ENCODE assay signal across 8 cellular contexts in genomic region chr9:97221478-97222350, GRCh38.
DNase-seq lines count a peak whose midpoint lies in the region; ATAC-seq and TF ChIP-seq lines count a peak whose summit lies in the region.
"Not testable (repeated sequence)": the region's sequence is repeated elsewhere in the genome, so short reads cannot be mapped to it uniquely, and the experiment has no call there.

No MANE protein-coding gene starts in this region.

- not testable (repeated sequence) for H3K36me3 Mint-ChIP-seq in osteocyte (ENCODE audit: unreplicated experiment); stimulated activated effector memory CD8-positive, alpha-beta T cell treated with anti-CD3 and anti-CD28 coated beads, Interleukin-12 subunit alpha, Interleukin-12 subunit beta, amount 100 ng/mL, for 72 hours

- H3K9me3 Mint-ChIP-seq in osteocyte (ENCODE audit: unreplicated experiment); stimulated activated effector memory CD8-positive, alpha-beta T cell treated with anti-CD3 and anti-CD28 coated beads, Interleukin-12 subunit alpha, Interleukin-12 subunit beta, amount 100 ng/mL, for 72 hours: not testable (repeated sequence)

- H3K27me3 Mint-ChIP-seq in osteocyte (ENCODE audit: unreplicated experiment), result peaks cover 68% of the 10 kb centered on the region

- H3K4me3 ChIP-seq in LNCaP clone FGC (ENCODE audit: low read depth, low read length), result not testable (repeated sequence)
- peak overlapping the region; percentile 69 for H3K4me3 ChIP-seq in iPS-11a (ENCODE audit: low read depth, low read length)

- DNase-seq in COLO668 (lab: John Stamatoyannopoulos, UW; ENCODE audit: unreplicated experiment), result peak; percentile 77
- DNase-seq in LNCaP clone FGC (ENCODE audit: low read depth), result not testable (repeated sequence)
- DNase-seq in SHP77 treated with DMSO at 0.1 percent for 48 hours (lab: John Stamatoyannopoulos, UW), result peak; percentile 35
- DNase-seq in activated T-cell treated with anti-CD3 and anti-CD28 coated beads, Interleukin-2, amount 50 U/mL, for 48 hours, result peak; percentile 68 to 80
- peak; percentile 71 for DNase-seq in dermis blood vessel endothelial cell
- DNase-seq in osteocyte (ENCODE audit: extremely low spot score, unreplicated experiment), result peak; percentile 94
- DNase-seq in stimulated activated effector memory CD8-positive, alpha-beta T cell treated with anti-CD3 and anti-CD28 coated beads, Interleukin-12 subunit alpha, Interleukin-12 subunit beta, amount 100 ng/mL, for 72 hours (ENCODE audit: low spot score in 2 of 2), result peak; percentile 55 to 83

- not testable (repeated sequence) for H3K4me1 Mint-ChIP-seq in osteocyte (ENCODE audit: unreplicated experiment); stimulated activated effector memory CD8-positive, alpha-beta T cell treated with anti-CD3 and anti-CD28 coated beads, Interleukin-12 subunit alpha, Interleukin-12 subunit beta, amount 100 ng/mL, for 72 hours

- ATAC-seq in stimulated activated effector memory CD8-positive, alpha-beta T cell treated with anti-CD3 and anti-CD28 coated beads, Interleukin-12 subunit alpha, Interleukin-12 subunit beta, amount 100 ng/mL, for 72 hours, result peak; percentile 91

- peak; percentile 38 for TF ChIP-seq CTCF in LNCaP clone FGC (IDR thresholded peaks at IDR 0.05; ENCODE audit: control insufficient read depth, extremely low read depth, insufficient read depth)
- TF ChIP-seq CTCF in osteocyte (IDR thresholded peaks at IDR 0.05), result peak; percentile 45

- H3K4me3 Mint-ChIP-seq in osteocyte (ENCODE audit: unreplicated experiment), result peak overlapping the region; percentile 78
- H3K4me3 Mint-ChIP-seq in stimulated activated effector memory CD8-positive, alpha-beta T cell treated with anti-CD3 and anti-CD28 coated beads, Interleukin-12 subunit alpha, Interleukin-12 subunit beta, amount 100 ng/mL, for 72 hours, result peak overlapping the region; percentile 79

- peak overlapping the region; percentile 24 for H3K27ac Mint-ChIP-seq in osteocyte (ENCODE audit: unreplicated experiment)
- not testable (repeated sequence) for H3K27ac Mint-ChIP-seq in stimulated activated effector memory CD8-positive, alpha-beta T cell treated with anti-CD3 and anti-CD28 coated beads, Interleukin-12 subunit alpha, Interleukin-12 subunit beta, amount 100 ng/mL, for 72 hours
